Comparison of ENCODE assay signal across 16 cellular contexts in the genomic region with DNA sequence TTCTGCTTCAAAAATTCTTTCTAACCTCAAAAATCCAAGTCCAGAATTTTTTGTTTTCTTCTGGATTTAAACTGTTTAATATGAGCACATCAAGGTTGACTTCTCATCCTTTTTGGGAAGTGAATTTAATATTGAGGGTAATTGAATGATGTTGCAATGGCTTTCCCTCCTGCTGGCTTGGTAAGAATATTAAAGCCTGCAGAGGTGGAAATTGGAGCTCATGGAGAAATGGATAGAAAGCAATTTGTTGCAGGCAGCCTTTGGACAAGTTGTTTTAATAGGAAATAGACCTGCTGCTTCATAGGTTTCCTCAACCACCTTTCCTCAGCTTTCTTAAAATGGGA.
DNase-seq lines count a peak whose midpoint lies in the region.
"Had no signal": no experiment of that assay in that cellular context is flagged by ENCODE, and none has a peak within 500 bp of the region (broad histone marks: within the 10 kb centered on the region; RNA-seq: fewer than 3 reads in every experiment).

No MANE protein-coding gene starts in this region.

- no peak overlapping the region for H2BK12ac ChIP-seq in mesenchymal stem cell (ENCODE audit: low read length in 2 of 2)

- H3K4ac ChIP-seq in mesenchymal stem cell (ENCODE audit: low read depth in 1 of 2, low read length in 2 of 2): no peak overlapping the region

- no peak overlapping the region for H3K4me2 ChIP-seq in mesenchymal stem cell (ENCODE audit: low read length, poor library complexity, severe bottlenecking)

- H3K9me3 ChIP-seq in HUES6 (ENCODE audit: control insufficient read depth, insufficient read depth, low read depth, low read length) (no peaks in the 10 kb centered on the region), adipocyte (ENCODE audit: control insufficient read depth, low read length) (no peaks in the 10 kb centered on the region), mesenchymal stem cell (ENCODE audit: control insufficient read depth, low read length) (no peaks in the 10 kb centered on the region), stomach smooth muscle (ENCODE audit: control insufficient read depth in 2 of 2, low read length in 2 of 2) (no peaks in the 10 kb centered on the region)
- H3K9me3 ChIP-seq: colonic mucosa, neutrophil had no signal

- H2AK5ac ChIP-seq in mesenchymal stem cell (ENCODE audit: low read length, severe bottlenecking): peak overlapping the region; percentile 84

- H3K27ac ChIP-seq in HUES6 (ENCODE audit: low read depth, low read length) (no peak overlapping the region), mesenchymal stem cell (ENCODE audit: low read length, poor library complexity, severe bottlenecking) (no peak overlapping the region), stomach smooth muscle (ENCODE audit: low read length) (peak overlapping the region; percentile 95)
- H3K27ac ChIP-seq: neutrophil, RWPE1 had no signal

- no peak overlapping the region for H2BK120ac ChIP-seq in mesenchymal stem cell (ENCODE audit: low read depth, low read length)

- H3K14ac ChIP-seq in mesenchymal stem cell (ENCODE audit: low read length in 2 of 2): no peak overlapping the region

- H2AFZ ChIP-seq in mesenchymal stem cell (ENCODE audit: low read depth, low read length): no peak overlapping the region

- H3K4me1 ChIP-seq in HUES6 (ENCODE audit: control insufficient read depth, insufficient read depth, low read length) (peaks cover 29% of the 10 kb centered on the region; the same call in 1 of the 2 replicates), adipocyte (ENCODE audit: control insufficient read depth, insufficient read depth, low read length) (peaks cover 53% of the 10 kb centered on the region), mesenchymal stem cell (ENCODE audit: control insufficient read depth, insufficient read depth, low read depth, low read length) (peaks cover 18% of the 10 kb centered on the region), stomach smooth muscle (ENCODE audit: control insufficient read depth, insufficient read depth, low read length) (peaks cover 55% of the 10 kb centered on the region)
- H3K4me1 ChIP-seq: colonic mucosa had no signal

- H2BK15ac ChIP-seq in mesenchymal stem cell (ENCODE audit: low read depth, poor library complexity, severe bottlenecking): no peak overlapping the region

- H4K8ac ChIP-seq in mesenchymal stem cell (ENCODE audit: low read length): no peak overlapping the region

- H3K18ac ChIP-seq in mesenchymal stem cell (ENCODE audit: low read depth in 1 of 2, low read length in 2 of 2): peak overlapping the region in 1 of 2 experiments; percentile 66

- H4K91ac ChIP-seq in mesenchymal stem cell (ENCODE audit: low read length): no peak overlapping the region

- H3K79me1 ChIP-seq in mesenchymal stem cell (replicated peaks; ENCODE audit: low read length, poor library complexity, severe bottlenecking): no peaks in the 10 kb centered on the region

- H2BK5ac ChIP-seq in mesenchymal stem cell (ENCODE audit: low read depth, low read length, poor library complexity, severe bottlenecking): no peak overlapping the region

- H3K4me3 ChIP-seq in HUES6 (ENCODE audit: low read depth, low read length): no peak overlapping the region
- H3K4me3 ChIP-seq in adipocyte (ENCODE audit: low read length): no peak overlapping the region
- H3K4me3 ChIP-seq in mesenchymal stem cell (ENCODE audit: insufficient read depth in 1 of 2, low read depth in 1 of 2, low read length in 2 of 2): no peak overlapping the region
- H3K4me3 ChIP-seq in stomach smooth muscle (ENCODE audit: low read length in 2 of 2): no peak overlapping the region
- H3K4me3 ChIP-seq: colonic mucosa had no signal

- no peak overlapping the region for H3K23ac ChIP-seq in mesenchymal stem cell (ENCODE audit: low read length in 2 of 2)

- H3K27me3 ChIP-seq in HUES6 (ENCODE audit: control insufficient read depth, insufficient read depth, low read length): no peaks in the 10 kb centered on the region
- no peaks in the 10 kb centered on the region for H3K27me3 ChIP-seq in adipocyte (replicated peaks; ENCODE audit: control insufficient read depth, insufficient read depth, low read length)
- no peaks in the 10 kb centered on the region for H3K27me3 ChIP-seq in mesenchymal stem cell (ENCODE audit: control insufficient read depth in 1 of 2, insufficient read depth in 1 of 2, low read length in 2 of 2)
- no peaks in the 10 kb centered on the region for H3K27me3 ChIP-seq in stomach smooth muscle (ENCODE audit: control insufficient read depth in 1 of 2, insufficient read depth in 2 of 2, low read length in 2 of 2)
- H3K27me3 ChIP-seq: colonic mucosa, neutrophil had no signal

- H3K36me3 ChIP-seq in HUES6 (ENCODE audit: control insufficient read depth, insufficient read depth, low read length): 0 out of 2 replicates have a peak, but pooled peaks cover 3% of the 10 kb centered on the region
- peaks cover 28% of the 10 kb centered on the region for H3K36me3 ChIP-seq in adipocyte (ENCODE audit: control insufficient read depth, insufficient read depth, low read length, severe bottlenecking)
- peaks cover 0 to 22% of the 10 kb centered on the region in 2 experiments for H3K36me3 ChIP-seq in mesenchymal stem cell (ENCODE audit: control insufficient read depth in 1 of 2, insufficient read depth in 2 of 2, low read depth in 1 of 2, low read length in 2 of 2)
- peaks cover 38 to 44% of the 10 kb centered on the region in 2 donors for H3K36me3 ChIP-seq in stomach smooth muscle (ENCODE audit: control insufficient read depth in 2 of 2, insufficient read depth in 2 of 2, low read length in 2 of 2)

- DNase-seq in adipocyte (ENCODE audit: low read depth) (peak; percentile 68), mesenchymal stem cell (no peak), NCI-H146 treated with DMSO at 0.1 percent for 48 hours (lab: John Stamatoyannopoulos, UW; ENCODE audit: unreplicated experiment) (no peak), AG08395 (ENCODE audit: low spot score) (no peak)
- DNase-seq in activated naive CD4-positive, alpha-beta T cell (lab: John Stamatoyannopoulos, UW): no peak
- DNase-seq: activated CD4-positive, alpha-beta T cell treated with anti-CD3 and anti-CD28 coated beads for 4 hours; activated T-cell treated with anti-CD3 and anti-CD28 coated beads, Interleukin-2, amount 50 U/mL, for 1 hour; colonic mucosa; DND-41; NCI-H187 treated with DMSO at 0.1 percent for 48 hours; NCI-H774; stimulated activated naive CD8-positive, alpha-beta T cell treated with anti-CD3 and anti-CD28 coated beads, Interleukin-15, amount 100 ng/mL, for 72 hours had no signal

- peak overlapping the region; percentile 29 for H3K9ac ChIP-seq in HUES6 (ENCODE audit: low read length)
- H3K9ac ChIP-seq in adipocyte (ENCODE audit: low read length): no peak overlapping the region
- no peak overlapping the region for H3K9ac ChIP-seq in mesenchymal stem cell (ENCODE audit: low read length)
- H3K9ac ChIP-seq in stomach smooth muscle (ENCODE audit: low read length in 2 of 2): no peak overlapping the region
